In the genomic region with DNA sequence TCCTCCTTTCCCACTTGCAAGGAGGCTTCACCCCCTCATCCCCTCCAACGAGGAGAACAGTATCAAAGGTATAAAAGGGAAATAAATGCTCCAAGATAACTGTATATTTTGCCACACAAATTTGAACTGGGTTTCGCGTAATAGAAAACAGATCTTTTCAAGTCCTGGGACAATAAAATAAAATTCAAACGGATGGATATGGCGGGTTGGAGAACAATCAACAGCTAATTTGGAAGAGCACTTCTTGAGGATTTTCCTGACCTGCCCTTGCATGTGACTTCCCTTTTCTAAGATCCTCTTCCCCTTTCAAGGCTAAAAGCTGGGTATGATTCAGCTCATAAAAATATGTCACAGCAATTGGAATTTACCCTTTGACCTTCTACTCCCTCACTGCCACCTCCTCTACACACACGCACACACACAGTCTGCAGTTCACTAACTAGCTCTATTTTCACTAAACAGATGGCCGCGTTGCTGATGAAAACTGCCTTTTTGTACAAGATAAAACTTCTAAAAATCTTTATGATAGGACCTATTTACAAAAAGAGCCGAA, we compare ENCODE assay signal across 2 cellular contexts.
TF ChIP-seq lines count a peak whose summit lies in the region.

No MANE protein-coding gene starts in this region.

TF ChIP-seq in IMR-90, 13 proteins besides CTCF, POLR2A, EP300 and RAD21:
- TF ChIP-seq BHLHE40 (IDR thresholded peaks at IDR 0.05; ENCODE audit: low read depth, low read length): peak; percentile 52; the same call in 1 of the 2 replicates
- TF ChIP-seq, protein P1, sequence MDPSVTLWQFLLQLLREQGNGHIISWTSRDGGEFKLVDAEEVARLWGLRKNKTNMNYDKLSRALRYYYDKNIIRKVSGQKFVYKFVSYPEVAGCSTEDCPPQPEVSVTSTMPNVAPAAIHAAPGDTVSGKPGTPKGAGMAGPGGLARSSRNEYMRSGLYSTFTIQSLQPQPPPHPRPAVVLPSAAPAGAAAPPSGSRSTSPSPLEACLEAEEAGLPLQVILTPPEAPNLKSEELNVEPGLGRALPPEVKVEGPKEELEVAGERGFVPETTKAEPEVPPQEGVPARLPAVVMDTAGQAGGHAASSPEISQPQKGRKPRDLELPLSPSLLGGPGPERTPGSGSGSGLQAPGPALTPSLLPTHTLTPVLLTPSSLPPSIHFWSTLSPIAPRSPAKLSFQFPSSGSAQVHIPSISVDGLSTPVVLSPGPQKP (IDR thresholded peaks at IDR 0.05; ENCODE audit: borderline replicate concordance, low read depth, low read length): no peak
TF ChIP-seq in IMR-90: peak in this region for 1.

TF ChIP-seq in GM12878, 131 proteins besides CTCF, POLR2A, EP300 and RAD21:
- no peak for TF ChIP-seq YBX1 (IDR thresholded peaks at IDR 0.05)
- no peak for TF ChIP-seq PAX5 (IDR thresholded peaks at IDR 0.05; ENCODE audit: borderline replicate concordance, low read depth, low read length)
- no peak for TF ChIP-seq FOXK2 (IDR thresholded peaks at IDR 0.05)
- no peak for TF ChIP-seq SPI1 (IDR thresholded peaks at IDR 0.05; ENCODE audit: borderline replicate concordance, insufficient read depth, low read depth, low read length)
- TF ChIP-seq E2F4 (IDR thresholded peaks at IDR 0.05; ENCODE audit: low read depth, low read length): no peak
- no peak for TF ChIP-seq LARP7 (IDR thresholded peaks at IDR 0.05)
- no peak for TF ChIP-seq BCL3 (IDR thresholded peaks at IDR 0.05; ENCODE audit: borderline replicate concordance, insufficient read depth, low read depth, low read length, poor library complexity, severe bottlenecking)
- TF ChIP-seq POU2F2 (IDR thresholded peaks at IDR 0.05; ENCODE audit: borderline replicate concordance, low read depth, low read length): no peak
- no peak for TF ChIP-seq KAT2A (conservative IDR thresholded peaks at IDR 0.05; ENCODE audit: control insufficient read depth, low read depth, low read length)
- no peak for TF ChIP-seq IRF4 (IDR thresholded peaks at IDR 0.05; ENCODE audit: low read depth, low read length)
- TF ChIP-seq BRCA1 (IDR thresholded peaks at IDR 0.05; ENCODE audit: low read depth, low read length): no peak
- no peak for TF ChIP-seq RB1 (IDR thresholded peaks at IDR 0.05; ENCODE audit: borderline replicate concordance)
- no peak for TF ChIP-seq MTA2 (IDR thresholded peaks at IDR 0.05; ENCODE audit: low read depth)
- no peak for TF ChIP-seq CREB1 (IDR thresholded peaks at IDR 0.05; ENCODE audit: low read depth)
- no peak for TF ChIP-seq ZSCAN29 (IDR thresholded peaks at IDR 0.05)
- no peak for TF ChIP-seq RELA (IDR thresholded peaks at IDR 0.05; ENCODE audit: borderline replicate concordance, partially characterized antibody)
- TF ChIP-seq NFYA (IDR thresholded peaks at IDR 0.05; ENCODE audit: borderline replicate concordance, low read depth, low read length): no peak
